ENCODE assay signal across 24 cellular contexts in the genomic region with DNA sequence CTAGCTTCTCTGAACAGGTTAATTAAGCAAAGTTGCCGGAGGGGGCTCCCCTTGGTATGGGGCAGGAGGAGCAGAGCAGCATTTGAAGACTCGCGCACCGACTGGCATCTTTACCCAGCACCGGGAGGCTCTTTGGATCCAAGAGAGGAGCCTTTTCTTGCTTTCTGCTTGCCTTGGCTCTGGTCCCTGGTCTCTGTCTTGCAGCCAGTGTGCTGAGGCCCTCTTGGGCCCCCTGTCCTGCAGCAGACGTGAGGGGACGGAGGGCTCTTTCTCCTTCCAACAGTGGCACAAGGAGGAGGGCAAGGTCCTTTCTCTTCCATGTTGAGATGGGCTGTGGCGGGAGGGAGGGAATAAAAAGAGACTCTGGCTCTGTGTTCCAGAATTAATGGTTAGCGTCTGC.
"Had no signal": no experiment of that assay in that cellular context is flagged by ENCODE, and none has a peak within 500 bp of the region (broad histone marks: within the 10 kb centered on the region; RNA-seq: fewer than 3 reads in every experiment).

No MANE protein-coding gene starts in this region.

- H3K36me3 ChIP-seq: neural progenitor cell, neutrophil, ovary, right lobe of liver, sigmoid colon, stomach, thoracic aorta, thyroid gland, tibial nerve, upper lobe of left lung, vagina had no signal

- DNase-seq: natural killer cell; nucleus accumbens; ovary; posterior cingulate gyrus; psoas muscle; right cardiac atrium; right lobe of liver; sigmoid colon; small intestine; stimulated activated CD4-positive, alpha-beta T cell treated with anti-CD3 and anti-CD28 coated beads, Interleukin-15, amount 100 ng/mL, for 24 hours; stimulated activated CD4-positive, alpha-beta T cell treated with anti-CD3 and anti-CD28 coated beads, Interleukin-2, amount 100 ng/mL, for 24 hours; stimulated activated CD4-positive, alpha-beta T cell treated with anti-CD3 and anti-CD28 coated beads, Interleukin-2, amount 100 ng/mL, for 48 hours; stimulated activated CD4-positive, alpha-beta T cell treated with anti-CD3 and anti-CD28 coated beads, Interleukin-4, amount 100 ng/mL, for 24 hours; stimulated activated naive B cell treated with anti-CD40 and anti-IgM and Interleukin-4, amounts not matched to agents 10 μg/mL and 1 μg/mL and 100 μg/mL, for 72 hours; stimulated activated naive CD4-positive, alpha-beta T cell treated with Interleukin-2 at 50 U/mL for 16 hours; stomach; thyroid gland; upper lobe of left lung had no signal

- H3K9ac ChIP-seq: neural progenitor cell, parathyroid adenoma had no signal

- H3K27ac ChIP-seq: neural progenitor cell, neutrophil, ovary, parathyroid adenoma, psoas muscle, sigmoid colon, stomach, thoracic aorta, thyroid gland, tibial nerve, upper lobe of left lung, vagina had no signal

- H3K4me2 ChIP-seq: neural progenitor cell had no signal

- H3K4me3 ChIP-seq: neural progenitor cell, ovary, psoas muscle, right lobe of liver, sigmoid colon, stomach, thoracic aorta, thyroid gland, tibial nerve, upper lobe of left lung, vagina had no signal

- H2AFZ ChIP-seq: neural progenitor cell, parathyroid adenoma had no signal

- H3K27me3 ChIP-seq: neural progenitor cell, ovary, right lobe of liver, sigmoid colon, thyroid gland, upper lobe of left lung, vagina had no signal

- H3K4me1 ChIP-seq: parathyroid adenoma, psoas muscle, sigmoid colon, stomach, thyroid gland, tibial nerve, vagina had no signal

- H3K9me3 ChIP-seq: neutrophil, ovary, psoas muscle, right lobe of liver, sigmoid colon, stomach, thyroid gland, upper lobe of left lung, vagina had no signal
